In genomic region chr2:85435220-85435958, GRCh38 we compare ENCODE assay signal across 12 cellular contexts. TPM values are rescaled to one million over a fixed set of nuclear protein-coding genes. Genes with fewer than 3 reads are reported as not detected.
DNase-seq lines count a peak whose midpoint lies in the region; ATAC-seq and TF ChIP-seq lines count a peak whose summit lies in the region.
"Had no signal": no experiment of that assay in that cellular context is flagged by ENCODE, and none has a peak within 500 bp of the region (broad histone marks: within the 10 kb centered on the region; RNA-seq: fewer than 3 reads in every experiment).

No MANE protein-coding gene starts in this region.

- H3K4me3 ChIP-seq in Karpas-422 (ENCODE audit: low read length) (no peak overlapping the region), dorsolateral prefrontal cortex (no peak overlapping the region), tibial nerve (no peak overlapping the region), BE2C (ENCODE audit: low read depth, low read length) (no peak overlapping the region)

- DNase-seq in Karpas-422 (peak; percentile 49), dorsolateral prefrontal cortex (peak in 1 of 10 donors; percentile 54), myocyte (ENCODE audit: low read depth) (peak; percentile 69), tibial nerve (ENCODE audit: low spot score in 2 of 2) (no peak), BE2C (no peak), T-helper 9 cell (no peak), SK-N-DZ (ENCODE audit: low spot score) (no peak)
- DNase-seq: activated CD4-positive, alpha-beta T cell treated with anti-CD3 and anti-CD28 coated beads, Interleukin-2, amount 10 ng/mL, durations not matched to agents 7 days and 5 days; activated naive CD4-positive, alpha-beta T cell; stimulated activated CD4-positive, alpha-beta T cell treated with anti-CD3 and anti-CD28 coated beads, Interleukin-1b, Interleukin-23, amount 100 ng/mL, for 48 hours had no signal

- H3K27me3 ChIP-seq in Karpas-422 (ENCODE audit: low read length): no peaks in the 10 kb centered on the region
- H3K27me3 ChIP-seq in dorsolateral prefrontal cortex: no peaks in the 10 kb centered on the region
- H3K27me3 ChIP-seq in tibial nerve: no peaks in the 10 kb centered on the region
- H3K27me3 ChIP-seq in BE2C: no peaks in the 10 kb centered on the region

- H2AFZ ChIP-seq in Karpas-422 (ENCODE audit: low read length): 0 out of 2 replicates have a peak overlapping the region, but pooled peaks have one; percentile 10

- no peak for TF ChIP-seq EP300 in tibial nerve (IDR thresholded peaks at IDR 0.05)

- H4K20me1 ChIP-seq in Karpas-422 (ENCODE audit: insufficient read depth, low read depth, low read length): no peaks in the 10 kb centered on the region

- TF ChIP-seq POLR2A in tibial nerve (IDR thresholded peaks at IDR 0.05): no peak

- no peaks in the 10 kb centered on the region for H3K79me2 ChIP-seq in Karpas-422 (ENCODE audit: low read length)

- H3K9me2 ChIP-seq in Karpas-422 (replicated peaks; ENCODE audit: insufficient read depth, low read length): no peaks in the 10 kb centered on the region

- H3K27ac ChIP-seq in Karpas-422 (ENCODE audit: low read length) (no peak overlapping the region), dorsolateral prefrontal cortex (peak overlapping the region in 58 of 59 donors; percentile 86 to 100 (median 100)), tibial nerve (peak overlapping the region; percentile 87 to 100 (median 98))

- H3K9ac ChIP-seq in Karpas-422 (ENCODE audit: low read length): 0 out of 2 replicates have a peak overlapping the region, but pooled peaks have one; percentile 7

- ATAC-seq in HG03565 (IDR thresholded peaks at IDR 0.05; ENCODE audit: unreplicated experiment): no peak
- ATAC-seq: stimulated activated effector memory CD8-positive, alpha-beta T cell treated with anti-CD3 and anti-CD28 coated beads, Interleukin-12 subunit alpha, Interleukin-12 subunit beta, amount 100 ng/mL, for 72 hours had no signal

- 67 to 70% methylated on average over 14 to 16 of the region's 21 CpGs for WGBS in tibial nerve, 2 donors

- H3K36me3 ChIP-seq in Karpas-422 (ENCODE audit: insufficient read depth, low read length) (no peaks in the 10 kb centered on the region), tibial nerve (no peaks in the 10 kb centered on the region), BE2C (no peaks in the 10 kb centered on the region)

- intact Hi-C loops in dorsolateral prefrontal cortex (cut with DNase I): loop anchor here in 1 of 2 donors (2.0 to 10.0 kb wide), 2 partner anchors 15 to 339 kb away; no protein-coding TSS in a partner anchor

- no peak for TF ChIP-seq CTCF in dorsolateral prefrontal cortex (IDR thresholded peaks at IDR 0.05 in 54 of 56, conservative IDR thresholded peaks at IDR 0.05 in 2 of 56; ENCODE audit: low read depth in 1 of 56, partially characterized antibody in 56 of 56)
- TF ChIP-seq CTCF in tibial nerve (IDR thresholded peaks at IDR 0.05): no peak
- TF ChIP-seq CTCF in BE2C (IDR thresholded peaks at IDR 0.05; ENCODE audit: low read depth, low read length): no peak

- H3K4me2 ChIP-seq in Karpas-422 (ENCODE audit: low read depth, low read length, poor library complexity, severe bottlenecking): no peak overlapping the region

- H3K9me3 ChIP-seq in Karpas-422 (ENCODE audit: low read length) (no peaks in the 10 kb centered on the region), tibial nerve (no peaks in the 10 kb centered on the region), BE2C (no peaks in the 10 kb centered on the region)

- H3K4me1 ChIP-seq in Karpas-422 (ENCODE audit: low read length): peaks cover 56% of the 10 kb centered on the region
- peaks cover 4 to 83% (median 55%) of the 10 kb centered on the region in 4 donors for H3K4me1 ChIP-seq in tibial nerve
- H3K4me1 ChIP-seq in BE2C: peaks cover 55% of the 10 kb centered on the region

RNA-seq across cellular contexts. Expression of gene SH2D6, which starts 16.9 kb away (rescaled TPM):
- 0.32 and 0.37 TPM in 2 replicates for total RNA-seq in Karpas-422 (2014; rRNA removed; shearing (Covaris generic); ENCODE audit: low replicate concordance)
- total RNA-seq in dorsolateral prefrontal cortex: 10 to 100 TPM in 2 of 120 experiments, 1 to 10 TPM in 117, under 1 TPM in 1; 0.96 to 14.2 (median 3.5) TPM
- 4.9 and 5.3 TPM in 2 replicates for total RNA-seq in myocyte
- 5.7 TPM for polyA plus RNA-seq in myocyte (2012)
- total RNA-seq in tibial nerve: 1 to 10 TPM in 1 of 4 donors, not detected in 3; 1.1 TPM
- 2.0 TPM for polyA plus RNA-seq in BE2C (2012; ENCODE audit: insufficient read depth, insufficient read length, low read depth)
- 0.07 TPM in 1 of 2 replicates, not detected in the other for polyA plus RNA-seq in SK-N-DZ (2014; cell fraction: cytosol; rRNA removed)
- polyA plus RNA-seq in SK-N-DZ (2014; cell fraction: nucleus; rRNA removed): 1.5 and 1.8 TPM in 2 replicates

RNA-seq across cellular contexts. Expression of gene CAPG, which starts 25.2 kb away (rescaled TPM):
- 0.63 and 7.4 TPM in 2 replicates for total RNA-seq in Karpas-422 (2014; rRNA removed; shearing (Covaris generic); ENCODE audit: low replicate concordance)
- 10 to 100 TPM; 11.3 to 75.2 (median 31.8) TPM for total RNA-seq in dorsolateral prefrontal cortex
- total RNA-seq in myocyte: 53.7 and 59.0 TPM in 2 replicates
- polyA plus RNA-seq in myocyte (2012): 62.9 TPM
- total RNA-seq in tibial nerve: 10 to 100 TPM; 58.8 to 67.8 (median 67.7) TPM
- not detected for polyA plus RNA-seq in BE2C (2012; ENCODE audit: insufficient read depth, insufficient read length, low read depth)
- polyA plus RNA-seq in SK-N-DZ (2014; cell fraction: cytosol; rRNA removed): 4.5 and 20.2 TPM in 2 replicates
- polyA plus RNA-seq in SK-N-DZ (2014; cell fraction: nucleus; rRNA removed): 3.2 and 13.6 TPM in 2 replicates

Comparison
In these comparisons a context has a peak if more than half of its experiments do, and no peak if none do; other contexts are left out.
1. DNase-seq: peak in Karpas-422 (single experiment) and myocyte (single experiment); none in tibial nerve (0 of 2), BE2C (single experiment), T-helper 9 cell (single experiment) and SK-N-DZ (single experiment).